In the genomic region with DNA sequence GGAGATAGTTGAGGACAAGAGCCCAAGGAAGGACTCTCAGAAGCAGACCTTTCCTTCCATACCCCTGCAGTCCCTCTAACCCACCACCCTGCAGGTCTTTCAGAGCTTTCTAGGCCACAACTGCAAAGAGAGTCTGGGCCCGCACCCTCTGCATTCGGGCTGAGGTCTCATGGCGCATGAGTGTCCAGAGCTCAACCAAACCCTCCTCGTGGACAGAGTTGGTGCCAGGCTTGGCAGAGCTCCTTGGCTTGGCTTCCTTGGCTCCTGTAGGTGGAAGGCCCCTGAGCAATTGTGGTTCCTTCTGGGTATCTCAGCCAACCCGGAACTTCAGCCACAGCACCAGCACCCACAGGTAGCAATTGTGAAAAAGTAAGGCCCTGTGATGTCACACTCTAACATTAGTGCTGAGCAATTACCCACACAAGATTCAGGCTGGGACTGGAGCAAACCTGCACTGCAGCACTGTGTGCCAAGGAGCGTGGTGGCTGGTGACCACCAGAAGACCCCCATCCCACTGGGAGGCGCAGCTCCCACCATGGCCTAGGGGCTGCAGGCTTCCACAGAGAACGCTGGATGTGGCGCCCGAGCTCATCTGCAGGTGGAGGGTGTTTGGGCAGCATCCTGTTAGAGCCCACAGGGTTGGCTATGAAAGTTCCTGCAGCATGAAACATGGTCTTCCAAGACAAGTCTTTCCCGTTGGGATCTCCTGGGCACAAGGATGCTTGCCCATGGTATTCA, we compare ENCODE assay signal across 18 cellular contexts. TPM values are rescaled to one million over a fixed set of nuclear protein-coding genes. Genes with fewer than 3 reads are reported as not detected.
A peak's percentile ranks its signal among the peaks of the same experiment; 100 is the strongest.
DNase-seq lines count a peak whose midpoint lies in the region; ATAC-seq and TF ChIP-seq lines count a peak whose summit lies in the region.
"Had no signal": no experiment of that assay in that cellular context is flagged by ENCODE, and none has a peak within 500 bp of the region (broad histone marks: within the 10 kb centered on the region; RNA-seq: fewer than 3 reads in every experiment).

No MANE protein-coding gene starts in this region.

- no peaks in the 10 kb centered on the region for H3K9me3 ChIP-seq in transverse colon
- H3K9me3 ChIP-seq: HAP-1 had no signal

- H3K36me3 Mint-ChIP-seq in activated CD8-positive, alpha-beta memory T cell treated with anti-CD3 and anti-CD28 coated beads, Interleukin-2, amount 10 ng/mL, durations not matched to agents 7 days and 5 days: no peaks in the 10 kb centered on the region
- no peaks in the 10 kb centered on the region for H3K36me3 Mint-ChIP-seq in MCF 10A (ENCODE audit: insufficient read depth, unreplicated experiment)
- H3K36me3 Mint-ChIP-seq in stimulated activated effector memory CD8-positive, alpha-beta T cell treated with anti-CD3 and anti-CD28 coated beads, Interleukin-12 subunit alpha, Interleukin-12 subunit beta, amount 100 ng/mL, for 72 hours: no peaks in the 10 kb centered on the region
- H3K36me3 Mint-ChIP-seq: CD14-positive monocyte; CD8-positive, alpha-beta T cell had no signal

- H3K4me1 ChIP-seq in transverse colon: no peaks in the 10 kb centered on the region

- H3K4me1 Mint-ChIP-seq in activated CD8-positive, alpha-beta memory T cell treated with anti-CD3 and anti-CD28 coated beads, Interleukin-2, amount 10 ng/mL, durations not matched to agents 7 days and 5 days: no peaks in the 10 kb centered on the region
- H3K4me1 Mint-ChIP-seq in MCF 10A (ENCODE audit: insufficient read depth, unreplicated experiment): no peaks in the 10 kb centered on the region
- no peaks in the 10 kb centered on the region for H3K4me1 Mint-ChIP-seq in stimulated activated effector memory CD8-positive, alpha-beta T cell treated with anti-CD3 and anti-CD28 coated beads, Interleukin-12 subunit alpha, Interleukin-12 subunit beta, amount 100 ng/mL, for 72 hours

- no peaks in the 10 kb centered on the region for H3K27me3 ChIP-seq in transverse colon

- DNase-seq in activated CD8-positive, alpha-beta memory T cell treated with anti-CD3 and anti-CD28 coated beads, Interleukin-2, amount 10 ng/mL, durations not matched to agents 7 days and 5 days: peak; percentile 36
- DNase-seq in activated CD8-positive, alpha-beta memory T cell treated with anti-CD3 and anti-CD28 coated beads for 24 hours: no peak
- peak; percentile 64 for DNase-seq in MCF 10A (ENCODE audit: unreplicated experiment)
- DNase-seq in stimulated activated effector memory CD8-positive, alpha-beta T cell treated with anti-CD3 and anti-CD28 coated beads, Interleukin-12 subunit alpha, Interleukin-12 subunit beta, amount 100 ng/mL, for 72 hours (ENCODE audit: low spot score in 2 of 2): peak in 1 of 2 donors; percentile 38
- DNase-seq in foreskin fibroblast: no peak
- DNase-seq in transverse colon: no peak
- DNase-seq: CD8-positive, alpha-beta T cell; COR-L47; DMS153; DMS79 treated with DMSO at 0.1 percent for 48 hours; EL had no signal

- TF ChIP-seq CTCF in MCF 10A (IDR thresholded peaks at IDR 0.05; ENCODE audit: unreplicated experiment) (no peak), foreskin fibroblast (IDR thresholded peaks at IDR 0.05; ENCODE audit: low read depth, low read length) (no peak), transverse colon (IDR thresholded peaks at IDR 0.05) (no peak)

- POLR2A ChIA-PET in MCF 10A (lab: Yijun Ruan, JAX): no interaction called here

- in situ Hi-C loops in transverse colon (cut with MboI; ENCODE audit: low pct_ligation_motif_present in 1 of 4, low pct_unique_long_range_greater_than_20kb in 1 of 4, low sequenced_read_pairs in 3 of 4): no loop called here

- no peak for ATAC-seq in activated CD8-positive, alpha-beta memory T cell treated with anti-CD3 and anti-CD28 coated beads, Interleukin-2, amount 10 ng/mL, durations not matched to agents 7 days and 5 days
- ATAC-seq in esophagus mucosa (peak; percentile 18), HG03025 (IDR thresholded peaks at IDR 0.05; ENCODE audit: low FRiP score, unreplicated experiment) (no peak)
- peak; percentile 14 for ATAC-seq in stimulated activated effector memory CD8-positive, alpha-beta T cell treated with anti-CD3 and anti-CD28 coated beads, Interleukin-12 subunit alpha, Interleukin-12 subunit beta, amount 100 ng/mL, for 72 hours
- ATAC-seq: CD8-positive, alpha-beta T cell had no signal

- 91% methylated on average over 11 of the region's 11 CpGs; no CpG with 5 or more reads in 1 of the 2 donors for WGBS in transverse colon (ENCODE audit: low coverage in 1 of 2), 2 donors

- TF ChIP-seq EP300 in transverse colon (IDR thresholded peaks at IDR 0.05; ENCODE audit: low read depth): no peak

- H3K27ac Mint-ChIP-seq in activated CD8-positive, alpha-beta memory T cell treated with anti-CD3 and anti-CD28 coated beads, Interleukin-2, amount 10 ng/mL, durations not matched to agents 7 days and 5 days: no peak overlapping the region
- no peak overlapping the region for H3K27ac Mint-ChIP-seq in MCF 10A (ENCODE audit: low read depth, unreplicated experiment)
- no peak overlapping the region for H3K27ac Mint-ChIP-seq in stimulated activated effector memory CD8-positive, alpha-beta T cell treated with anti-CD3 and anti-CD28 coated beads, Interleukin-12 subunit alpha, Interleukin-12 subunit beta, amount 100 ng/mL, for 72 hours
- H3K27ac Mint-ChIP-seq: CD14-positive monocyte; CD8-positive, alpha-beta T cell had no signal

- no TSS peak for BruUV-seq in MCF 10A (replicated peaks; lab: Mats Ljungman, UMichigan)

- H3K4me3 ChIP-seq in foreskin fibroblast (ENCODE audit: low read depth in 1 of 2, low read length in 2 of 2) (no peak overlapping the region), transverse colon (no peak overlapping the region)
- H3K4me3 ChIP-seq: HAP-1 had no signal

- CTCF ChIA-PET in activated CD8-positive, alpha-beta memory T cell treated with anti-CD3 and anti-CD28 coated beads, Interleukin-2, amount 10 ng/mL, durations not matched to agents 7 days and 5 days (lab: Charles Lee): no interaction called here
- CTCF ChIA-PET in MCF 10A (lab: Yijun Ruan, JAX): interaction anchor here (0.7 to 2.7 kb wide), 5 partner anchors 40 to 442 kb away, joined by 3 to 10 read pairs (median 3); no protein-coding TSS in a partner anchor

- intact Hi-C loops in MCF 10A (cut with micrococcal nuclease): no loop called here
- intact Hi-C loops in transverse colon (cut with DNase I; ENCODE audit: low total_unique reads): no loop called here

- no peak for TF ChIP-seq POLR2A in transverse colon (IDR thresholded peaks at IDR 0.05)

- no peaks in the 10 kb centered on the region for H3K36me3 ChIP-seq in transverse colon
- H3K36me3 ChIP-seq: HAP-1 had no signal

- H3K9me3 Mint-ChIP-seq in activated CD8-positive, alpha-beta memory T cell treated with anti-CD3 and anti-CD28 coated beads, Interleukin-2, amount 10 ng/mL, durations not matched to agents 7 days and 5 days (ENCODE audit: low read depth): no peaks in the 10 kb centered on the region
- no peaks in the 10 kb centered on the region for H3K9me3 Mint-ChIP-seq in MCF 10A (ENCODE audit: unreplicated experiment)
- no peaks in the 10 kb centered on the region for H3K9me3 Mint-ChIP-seq in stimulated activated effector memory CD8-positive, alpha-beta T cell treated with anti-CD3 and anti-CD28 coated beads, Interleukin-12 subunit alpha, Interleukin-12 subunit beta, amount 100 ng/mL, for 72 hours
- H3K9me3 Mint-ChIP-seq: CD8-positive, alpha-beta T cell had no signal

- no peak overlapping the region for H3K27ac ChIP-seq in transverse colon
- H3K27ac ChIP-seq: 22Rv1 had no signal

- peaks cover 3% of the 10 kb centered on the region for H3K27me3 Mint-ChIP-seq in activated CD8-positive, alpha-beta memory T cell treated with anti-CD3 and anti-CD28 coated beads, Interleukin-2, amount 10 ng/mL, durations not matched to agents 7 days and 5 days
- no peaks in the 10 kb centered on the region for H3K27me3 Mint-ChIP-seq in MCF 10A (ENCODE audit: insufficient read depth, unreplicated experiment)

- no peak overlapping the region for H3K4me3 Mint-ChIP-seq in activated CD8-positive, alpha-beta memory T cell treated with anti-CD3 and anti-CD28 coated beads, Interleukin-2, amount 10 ng/mL, durations not matched to agents 7 days and 5 days
- no peak overlapping the region for H3K4me3 Mint-ChIP-seq in MCF 10A (ENCODE audit: unreplicated experiment)
- H3K4me3 Mint-ChIP-seq in stimulated activated effector memory CD8-positive, alpha-beta T cell treated with anti-CD3 and anti-CD28 coated beads, Interleukin-12 subunit alpha, Interleukin-12 subunit beta, amount 100 ng/mL, for 72 hours: no peak overlapping the region
- H3K4me3 Mint-ChIP-seq: CD14-positive monocyte; CD8-positive, alpha-beta T cell had no signal

RNA-seq across cellular contexts. Expression of gene FOXI1, which starts 38.8 kb away (rescaled TPM):
- total RNA-seq in activated CD8-positive, alpha-beta memory T cell treated with anti-CD3 and anti-CD28 coated beads, Interleukin-2, amount 10 ng/mL, durations not matched to agents 7 days and 5 days: not detected
- not detected in 2 replicates for total RNA-seq in MCF 10A (2022)
- total RNA-seq in esophagus mucosa: 0.16 TPM
- total RNA-seq in transverse colon: not detected
- total RNA-seq: A673; CD8-positive, alpha-beta T cell; H1 had no signal

Comparison
In these comparisons a context has a peak if more than half of its experiments do, and no peak if none do; other contexts are left out.
1. DNase-seq: peak in activated CD8-positive, alpha-beta memory T cell treated with anti-CD3 and anti-CD28 coated beads, Interleukin-2, amount 10 ng/mL, durations not matched to agents 7 days and 5 days (single experiment) and MCF 10A (single experiment); none in activated CD8-positive, alpha-beta memory T cell treated with anti-CD3 and anti-CD28 coated beads for 24 hours (single experiment), foreskin fibroblast (0 of 2) and transverse colon (single experiment).
2. ATAC-seq: peak in esophagus mucosa (single experiment) and stimulated activated effector memory CD8-positive, alpha-beta T cell treated with anti-CD3 and anti-CD28 coated beads, Interleukin-12 subunit alpha, Interleukin-12 subunit beta, amount 100 ng/mL, for 72 hours (single experiment); none in activated CD8-positive, alpha-beta memory T cell treated with anti-CD3 and anti-CD28 coated beads, Interleukin-2, amount 10 ng/mL, durations not matched to agents 7 days and 5 days (single experiment) and HG03025 (single experiment).